In the genomic region with DNA sequence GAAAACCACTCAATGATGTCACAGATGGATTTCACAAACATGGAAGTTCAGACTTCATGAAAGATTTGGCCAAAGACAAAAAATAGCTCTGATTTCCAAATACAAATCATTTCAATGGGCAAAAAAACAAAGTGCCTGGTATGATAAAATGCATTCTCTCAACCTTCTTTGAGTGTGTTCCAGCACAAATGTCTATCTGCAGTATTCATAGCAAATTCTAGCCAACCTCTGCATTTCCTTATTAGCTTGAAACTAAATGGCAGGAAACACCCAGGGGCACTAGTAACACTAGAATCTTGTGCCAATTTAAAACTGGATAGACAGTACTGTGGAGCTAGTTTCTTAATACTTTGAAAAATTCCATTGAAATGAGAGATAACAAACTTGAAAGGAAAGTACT, we compare ENCODE assay signal across 13 cellular contexts.
"Had no signal": no experiment of that assay in that cellular context is flagged by ENCODE, and none has a peak within 500 bp of the region (broad histone marks: within the 10 kb centered on the region; RNA-seq: fewer than 3 reads in every experiment).

No MANE protein-coding gene starts in this region.

- H3K27me3 ChIP-seq: spleen had no signal

- ATAC-seq: left colon; stimulated activated naive B cell treated with anti-CD40 and anti-IgM and Interleukin-4, amounts not matched to agents 10 μg/mL and 1 μg/mL and 100 μg/mL, for 72 hours had no signal

- H3K36me3 ChIP-seq: spleen had no signal

- H3K9me3 ChIP-seq: spleen had no signal

- H3K27ac ChIP-seq: spleen had no signal

- DNase-seq: activated CD4-positive, alpha-beta T cell treated with anti-CD3 and anti-CD28 coated beads, Interleukin-2, amount 50 U/mL, for 1 hour; activated CD4-positive, CD25-positive, alpha-beta regulatory T cell; amygdala; immature natural killer cell; left colon; naive B cell; posterior cingulate gyrus; spleen; stimulated activated CD4-positive, alpha-beta T cell treated with anti-CD3 and anti-CD28 coated beads, Interleukin-2, amount 100 ng/mL, for 24 hours; stimulated activated naive B cell treated with anti-CD40 and anti-IgM and Interleukin-4, amounts not matched to agents 10 μg/mL and 1 μg/mL and 100 μg/mL, for 72 hours; substantia nigra; T-helper 2 cell had no signal

- H3K4me3 ChIP-seq: lung, spleen had no signal
